15 cellular contexts compared by ENCODE assay signal in genomic region chr2:52724585-52724984, GRCh38.
A peak's percentile ranks its signal among the peaks of the same experiment; 100 is the strongest.
DNase-seq lines count a peak whose midpoint lies in the region; ATAC-seq and TF ChIP-seq lines count a peak whose summit lies in the region.
"Had no signal": no experiment of that assay in that cellular context is flagged by ENCODE, and none has a peak within 500 bp of the region (broad histone marks: within the 10 kb centered on the region; RNA-seq: fewer than 3 reads in every experiment).

No MANE protein-coding gene starts in this region.

- H3K9me3 Mint-ChIP-seq in GM23338 = peaks cover 12% of the 10 kb centered on the region; the same call in 2 of the 3 replicates

- H2AFZ ChIP-seq in GM23338 = no peak overlapping the region; the same call in 1 of the 2 replicates

- no peaks in the 10 kb centered on the region for H3F3A ChIP-seq in GM23338 (replicated peaks; ENCODE audit: low read depth)

- 0 out of 2 replicates have a peak, but pooled peaks cover 8% of the 10 kb centered on the region for H3K9me2 ChIP-seq in GM23338 (ENCODE audit: insufficient read depth)

- H3K79me2 ChIP-seq in GM23338 (replicated peaks; ENCODE audit: insufficient read depth) = no peaks in the 10 kb centered on the region

- H3K4me3 ChIP-seq in GM23338 = no peak overlapping the region
- H3K4me3 ChIP-seq in WERI-Rb-1 (ENCODE audit: low read depth, low read length) = no peak overlapping the region

- H3K4me3 Mint-ChIP-seq in GM23338 = no peak overlapping the region
- H3K4me3 Mint-ChIP-seq: CD4-positive, alpha-beta memory T cell had no signal

- H3K27ac ChIP-seq in GM23338 (ENCODE audit: low read depth) (no peak overlapping the region), WERI-Rb-1 (no peak overlapping the region)

- TF ChIP-seq CTCF in GM23338 (conservative IDR thresholded peaks at IDR 0.05; ENCODE audit: low read depth in 2 of 2) (no peak), WERI-Rb-1 (IDR thresholded peaks at IDR 0.05; ENCODE audit: low read depth, low read length) (no peak)

- ATAC-seq in GM23338 = no peak

- peaks cover 2% of the 10 kb centered on the region for H3K27me3 Mint-ChIP-seq in GM23338 (ENCODE audit: insufficient read depth, low read depth, poor library complexity)
- H3K27me3 Mint-ChIP-seq: CD4-positive, alpha-beta memory T cell had no signal

- peaks cover 5% of the 10 kb centered on the region; the same call in 2 of the 3 replicates for H3K4me1 Mint-ChIP-seq in GM23338
- H3K4me1 Mint-ChIP-seq: CD4-positive, alpha-beta memory T cell had no signal

- H3K9me3 ChIP-seq in WERI-Rb-1 (ENCODE audit: severe bottlenecking) = peaks cover 7% of the 10 kb centered on the region

- no peaks in the 10 kb centered on the region for H3K27me3 ChIP-seq in GM23338 (ENCODE audit: insufficient read depth)
- no peaks in the 10 kb centered on the region for H3K27me3 ChIP-seq in WERI-Rb-1 (ENCODE audit: insufficient read depth, low read depth, severe bottlenecking)

- H3K36me3 ChIP-seq in GM23338 (ENCODE audit: insufficient read depth) (no peaks in the 10 kb centered on the region), WERI-Rb-1 (no peaks in the 10 kb centered on the region)

- H4K20me1 ChIP-seq in GM23338 (replicated peaks; ENCODE audit: insufficient read depth) = no peaks in the 10 kb centered on the region

- H3K4me2 ChIP-seq in GM23338 = no peak overlapping the region

- H3K36me3 Mint-ChIP-seq in GM23338 (ENCODE audit: low read depth) = no peaks in the 10 kb centered on the region
- H3K36me3 Mint-ChIP-seq: CD4-positive, alpha-beta memory T cell had no signal

- no peaks in the 10 kb centered on the region; the same call in 1 of the 2 replicates for H3K4me1 ChIP-seq in GM23338 (ENCODE audit: insufficient read depth)

- no peak overlapping the region for H3K27ac Mint-ChIP-seq in GM23338

- DNase-seq in GM23338 (ENCODE audit: low spot score) = no peak
- peak; percentile 11 for DNase-seq in NCI-H82 treated with DMSO at 0.1 percent for 48 hours (lab: John Stamatoyannopoulos, UW; ENCODE audit: unreplicated experiment)
- DNase-seq in WERI-Rb-1 = peak; percentile 28
- no peak for DNase-seq in NK-92 treated with Interleukin-12 subunit alpha and Interleukin-12 subunit beta, amount 100 ng/mL, for 24 hours (lab: John Stamatoyannopoulos, UW)
- DNase-seq in NCI-H1417 (lab: John Stamatoyannopoulos, UW) = no peak
- DNase-seq in OCI-M2 (lab: John Stamatoyannopoulos, UW; ENCODE audit: unreplicated experiment) = no peak
- DNase-seq: C1 segment of cervical spinal cord; Calu3; CD4-positive, alpha-beta memory T cell; COR-L47; DMS53; DMS79 treated with DMSO at 0.1 percent for 48 hours; GF-D8; H7; HCEC 1CT had no signal

TF ChIP-seq in GM23338, 12 proteins besides CTCF, POLR2A, EP300 and RAD21:
- TF ChIP-seq CREB1 (CRISPR knock-in tag; IDR thresholded peaks at IDR 0.05; ENCODE audit: low read depth) = no peak
- TF ChIP-seq ZNF331 (CRISPR knock-in tag; IDR thresholded peaks at IDR 0.05; ENCODE audit: low read depth) = no peak
- TF ChIP-seq ETS1 (IDR thresholded peaks at IDR 0.05) = no peak
- TF ChIP-seq EZH2phosphoT487 (IDR thresholded peaks at IDR 0.05; ENCODE audit: unreplicated experiment) = no peak
- peak; percentile 88 for TF ChIP-seq ZNF462 (CRISPR knock-in tag; IDR thresholded peaks at IDR 0.05)

Comparison
In these comparisons a context has a peak if more than half of its experiments do, and no peak if none do; other contexts are left out.
1. DNase-seq: peak in NCI-H82 treated with DMSO at 0.1 percent for 48 hours (single experiment) and WERI-Rb-1 (single experiment); none in GM23338 (single experiment), NK-92 treated with Interleukin-12 subunit alpha and Interleukin-12 subunit beta, amount 100 ng/mL, for 24 hours (single experiment), NCI-H1417 (0 of 3) and OCI-M2 (single experiment).